In genomic region chr17:67474081-67474661, GRCh38 we compare ENCODE assay signal across 10 cellular contexts.
DNase-seq lines count a peak whose midpoint lies in the region; ATAC-seq and TF ChIP-seq lines count a peak whose summit lies in the region.
"Had no signal": no experiment of that assay in that cellular context is flagged by ENCODE, and none has a peak within 500 bp of the region (broad histone marks: within the 10 kb centered on the region; RNA-seq: fewer than 3 reads in every experiment).

No MANE protein-coding gene starts in this region.

- no peak overlapping the region for H2AFZ ChIP-seq in GM23338

- ATAC-seq in GM23338 (peak; percentile 13), gastroesophageal sphincter (peak; percentile 80)
- ATAC-seq in activated CD8-positive, alpha-beta T cell treated with anti-CD3 and anti-CD28 coated beads, Interleukin-2, amount 10 ng/mL, durations not matched to agents 7 days and 5 days = no peak
- ATAC-seq in activated CD4-positive, CD25-positive, alpha-beta regulatory T cell treated with anti-CD3 and anti-CD28 coated beads, Interleukin-2, amount 50 U/mL, for 24 hours = no peak

- H3K9me3 ChIP-seq in gastroesophageal sphincter (no peaks in the 10 kb centered on the region), skeletal muscle tissue (ENCODE audit: control insufficient read depth in 3 of 3, low read length in 3 of 3) (no peaks in the 10 kb centered on the region)

- peaks cover 4% of the 10 kb centered on the region; the same call in 1 of the 2 replicates for H4K20me1 ChIP-seq in GM23338 (replicated peaks; ENCODE audit: insufficient read depth)

- no peak overlapping the region for H3K9ac ChIP-seq in skeletal muscle tissue (ENCODE audit: low read depth in 1 of 3, low read length in 3 of 3)

- WGBS in gastroesophageal sphincter (ENCODE audit: low coverage in 1 of 2), 2 donors = 32 to 41% methylated on average over 9 to 12 of the region's 12 CpGs

- H3F3A ChIP-seq in GM23338 (replicated peaks; ENCODE audit: low read depth) = peaks cover 4% of the 10 kb centered on the region; the same call in 1 of the 2 replicates

- H3K36me3 Mint-ChIP-seq in GM23338 (ENCODE audit: low read depth) (peaks cover 15% of the 10 kb centered on the region), CD14-positive monocyte (peaks cover 3 to 5% of the 10 kb centered on the region in 2 donors)
- H3K36me3 Mint-ChIP-seq in activated CD8-positive, alpha-beta T cell treated with anti-CD3 and anti-CD28 coated beads, Interleukin-2, amount 10 ng/mL, durations not matched to agents 7 days and 5 days (ENCODE audit: low read depth) = peaks cover 14% of the 10 kb centered on the region

- H3K27ac ChIP-seq in GM23338 (ENCODE audit: low read depth) = peak overlapping the region; percentile 84
- peak overlapping the region in 3 of 4 donors; percentile 38 to 76 (median 66) for H3K27ac ChIP-seq in gastroesophageal sphincter
- peak overlapping the region; percentile 60 for H3K27ac ChIP-seq in skeletal muscle tissue (ENCODE audit: low read depth, low read length)
- H3K27ac ChIP-seq: WERI-Rb-1 had no signal

- H3K36me3 ChIP-seq in GM23338 (ENCODE audit: insufficient read depth) (no peaks in the 10 kb centered on the region), gastroesophageal sphincter (no peaks in the 10 kb centered on the region), skeletal muscle tissue (ENCODE audit: control insufficient read depth in 3 of 3, insufficient read depth in 3 of 3, low read length in 3 of 3) (no peaks in the 10 kb centered on the region)
- H3K36me3 ChIP-seq: WERI-Rb-1 had no signal

- H3K79me2 ChIP-seq in GM23338 (replicated peaks; ENCODE audit: insufficient read depth) = peaks cover 79% of the 10 kb centered on the region

- TF ChIP-seq POLR2A in gastroesophageal sphincter (IDR thresholded peaks at IDR 0.05) = no peak

- H3K4me1 ChIP-seq in GM23338 (ENCODE audit: insufficient read depth) (peaks cover 28% of the 10 kb centered on the region), gastroesophageal sphincter (peaks cover 0 to 46% (median 7%) of the 10 kb centered on the region in 3 donors), skeletal muscle tissue (ENCODE audit: control insufficient read depth in 3 of 3, insufficient read depth in 3 of 3, low read length in 3 of 3) (peaks cover 13 to 17% (median 14%) of the 10 kb centered on the region in 3 donors)

- no peak for TF ChIP-seq EP300 in gastroesophageal sphincter (IDR thresholded peaks at IDR 0.05)

- intact Hi-C loops in CD14-positive monocyte (cut with micrococcal nuclease) = loop anchor here (2.0 to 10.0 kb wide), 3 partner anchors 37 to 99 kb away; partner anchors contain the start of gene PITPNC1 (in 1 of the 2)

- no peak overlapping the region for H3K4me3 ChIP-seq in GM23338
- no peak overlapping the region for H3K4me3 ChIP-seq in gastroesophageal sphincter
- H3K4me3 ChIP-seq in skeletal muscle tissue (ENCODE audit: low read length in 3 of 3) = no peak overlapping the region

- peaks cover 13% of the 10 kb centered on the region for H3K27me3 Mint-ChIP-seq in GM23338 (ENCODE audit: insufficient read depth, low read depth, poor library complexity)
- no peaks in the 10 kb centered on the region for H3K27me3 Mint-ChIP-seq in activated CD8-positive, alpha-beta T cell treated with anti-CD3 and anti-CD28 coated beads, Interleukin-2, amount 10 ng/mL, durations not matched to agents 7 days and 5 days (ENCODE audit: low read depth)
- H3K27me3 Mint-ChIP-seq in CD14-positive monocyte (ENCODE audit: low read depth in 3 of 3) = peaks cover 0 to 7% (median 5%) of the 10 kb centered on the region in 3 donors

- H3K27ac Mint-ChIP-seq in GM23338 (no peak overlapping the region), CD14-positive monocyte (peak overlapping the region in 2 of 7 donors; percentile 54 to 73)
- peak overlapping the region; percentile 94 for H3K27ac Mint-ChIP-seq in activated CD8-positive, alpha-beta T cell treated with anti-CD3 and anti-CD28 coated beads, Interleukin-2, amount 10 ng/mL, durations not matched to agents 7 days and 5 days

- H3K9me2 ChIP-seq in GM23338 (ENCODE audit: insufficient read depth) = no peaks in the 10 kb centered on the region

- H3K4me3 Mint-ChIP-seq in GM23338 (no peak overlapping the region), CD14-positive monocyte (no peak overlapping the region)
- peak overlapping the region; percentile 72 for H3K4me3 Mint-ChIP-seq in activated CD8-positive, alpha-beta T cell treated with anti-CD3 and anti-CD28 coated beads, Interleukin-2, amount 10 ng/mL, durations not matched to agents 7 days and 5 days

- 0 out of 2 replicates have a peak overlapping the region, but pooled peaks have one; percentile 27 for H3K4me2 ChIP-seq in GM23338

- TF ChIP-seq CTCF in GM23338 (conservative IDR thresholded peaks at IDR 0.05; ENCODE audit: low read depth in 2 of 2) = peak in 1 of 2 experiments; percentile 15; a peak in 1 of 4 replicates
- peak in 1 of 4 experiments; percentile 26 for TF ChIP-seq CTCF in gastroesophageal sphincter (IDR thresholded peaks at IDR 0.05)
- no peak for TF ChIP-seq CTCF in CD14-positive monocyte (IDR thresholded peaks at IDR 0.05)

- peak; percentile 47 for DNase-seq in GM23338 (ENCODE audit: low spot score)
- no peak for DNase-seq in activated CD8-positive, alpha-beta T cell treated with anti-CD3 and anti-CD28 coated beads, Interleukin-2, amount 10 ng/mL, durations not matched to agents 7 days and 5 days
- no peak for DNase-seq in globus pallidus (ENCODE audit: low spot score)
- no peak for DNase-seq in CD14-positive monocyte (ENCODE audit: low spot score)
- DNase-seq in NOMO-1 (lab: John Stamatoyannopoulos, UW; ENCODE audit: unreplicated experiment in 2 of 2) = no peak
- DNase-seq: NCI-H2107, WERI-Rb-1 had no signal

- POLR2A ChIA-PET in activated CD8-positive, alpha-beta T cell treated with anti-CD3 and anti-CD28 coated beads, Interleukin-2, amount 10 ng/mL, durations not matched to agents 7 days and 5 days (lab: Charles Lee) = interaction anchor here (1.1 to 10.2 kb wide), 13 partner anchors 8 to 95 kb away, joined by 3 to 135 read pairs (median 8); partner anchors contain the start of gene PITPNC1

- CTCF ChIA-PET in activated CD8-positive, alpha-beta T cell treated with anti-CD3 and anti-CD28 coated beads, Interleukin-2, amount 10 ng/mL, durations not matched to agents 7 days and 5 days (lab: Charles Lee) = interaction anchor here (1.0 to 13.8 kb wide), 15 partner anchors 8 to 114 kb away, joined by 3 to 365 read pairs (median 24); partner anchors contain the start of gene PITPNC1

- H3K27me3 ChIP-seq in GM23338 (ENCODE audit: insufficient read depth) = no peaks in the 10 kb centered on the region
- no peaks in the 10 kb centered on the region for H3K27me3 ChIP-seq in gastroesophageal sphincter
- peaks cover 0 to 4% (median 0%) of the 10 kb centered on the region in 3 donors for H3K27me3 ChIP-seq in skeletal muscle tissue (ENCODE audit: control insufficient read depth in 3 of 3, insufficient read depth in 3 of 3, low read length in 3 of 3)

- H3K4me1 Mint-ChIP-seq in GM23338 (peaks cover 41% of the 10 kb centered on the region), CD14-positive monocyte (peaks cover 41% of the 10 kb centered on the region)
- H3K4me1 Mint-ChIP-seq in activated CD8-positive, alpha-beta T cell treated with anti-CD3 and anti-CD28 coated beads, Interleukin-2, amount 10 ng/mL, durations not matched to agents 7 days and 5 days (ENCODE audit: low read depth) = peaks cover 72% of the 10 kb centered on the region

- H3K9me3 Mint-ChIP-seq in GM23338 (peaks cover 13% of the 10 kb centered on the region), CD14-positive monocyte (no peaks in the 10 kb centered on the region)
- no peaks in the 10 kb centered on the region for H3K9me3 Mint-ChIP-seq in activated CD8-positive, alpha-beta T cell treated with anti-CD3 and anti-CD28 coated beads, Interleukin-2, amount 10 ng/mL, durations not matched to agents 7 days and 5 days (ENCODE audit: insufficient read depth)

TF ChIP-seq in GM23338, 12 proteins besides CTCF, POLR2A, EP300 and RAD21 (continues in another document):
- TF ChIP-seq ZNF114 (CRISPR knock-in tag; IDR thresholded peaks at IDR 0.05) = no peak
- TF ChIP-seq NANOG (IDR thresholded peaks at IDR 0.05; ENCODE audit: borderline replicate concordance) = no peak
- TF ChIP-seq POLR2AphosphoS5 (IDR thresholded peaks at IDR 0.05; ENCODE audit: low read depth) = no peak
- TF ChIP-seq ZNF331 (CRISPR knock-in tag; IDR thresholded peaks at IDR 0.05; ENCODE audit: low read depth) = no peak

Comparison
In these comparisons a context has a peak if more than half of its experiments do, and no peak if none do; other contexts are left out.
1. ATAC-seq: peak in GM23338 (single experiment) and gastroesophageal sphincter (single experiment); none in activated CD8-positive, alpha-beta T cell treated with anti-CD3 and anti-CD28 coated beads, Interleukin-2, amount 10 ng/mL, durations not matched to agents 7 days and 5 days (single experiment) and activated CD4-positive, CD25-positive, alpha-beta regulatory T cell treated with anti-CD3 and anti-CD28 coated beads, Interleukin-2, amount 50 U/mL, for 24 hours (0 of 2).
2. Peak in every context shown above with its lines, with median percentiles within 50 percentile points of each other: H3K27ac ChIP-seq.